Comparison of ENCODE assay signal across 8 cellular contexts in genomic region chr22:36301384-36301828, GRCh38. TPM values are rescaled to one million over a fixed set of nuclear protein-coding genes. Genes with fewer than 3 reads are reported as not detected.
DNase-seq lines count a peak whose midpoint lies in the region; ATAC-seq, FAIRE-seq and TF ChIP-seq lines count a peak whose summit lies in the region.

No MANE protein-coding gene starts in this region.

- TF ChIP-seq POLR2A in GM19099 (IDR thresholded peaks at IDR 0.05; ENCODE audit: extremely low read depth, insufficient read length, low read depth), result peak; percentile 31

- FAIRE-seq in kidney (lab: Jason Lieb, UNC), result no peak

- H3K27ac ChIP-seq in kidney (ENCODE audit: low read depth in 2 of 2, low read length in 2 of 2), result no peak overlapping the region

- H3K9me3 ChIP-seq in kidney (ENCODE audit: control insufficient read depth in 1 of 2, low read length in 2 of 2), result no peaks in the 10 kb centered on the region

- peaks cover 89 to 97% of the 10 kb centered on the region in 2 donors for H3K36me3 ChIP-seq in kidney (ENCODE audit: control insufficient read depth in 1 of 2, insufficient read depth in 2 of 2, low read length in 2 of 2)

- no peak overlapping the region for H3K9ac ChIP-seq in kidney (ENCODE audit: low read length in 2 of 2)

- no peaks in the 10 kb centered on the region for H3K4me1 ChIP-seq in kidney (ENCODE audit: control insufficient read depth in 1 of 2, insufficient read depth in 1 of 2, low read depth in 1 of 2, low read length in 2 of 2)

- peak; percentile 53 for DNase-seq in ACHN
- DNase-seq in NCI-H2171 treated with DMSO at 0.1 percent for 48 hours (lab: John Stamatoyannopoulos, UW), result peak; percentile 80
- DNase-seq in activated CD4-positive, CD25-positive, alpha-beta regulatory T cell treated with anti-CD3 and anti-CD28 coated beads, Interleukin-2, amount 50 U/mL, for 72 hours, result peak; percentile 77
- DNase-seq in cardiac fibroblast (ENCODE audit: low read depth in 2 of 2), result peak; percentile 67 to 69
- DNase-seq in kidney, result peak; percentile 88
- peak; percentile 86 to 87 for DNase-seq in stimulated activated CD4-positive, alpha-beta T cell treated with anti-CD3 and anti-CD28 coated beads, Interleukin-2, amount 100 ng/mL, for 24 hours

- no peak for ATAC-seq in HG02938 (IDR thresholded peaks at IDR 0.05; ENCODE audit: unreplicated experiment)

- in situ Hi-C loops in ACHN (cut with HindIII; ENCODE audit: low pct_ligation_motif_present, low pct_unique_long_range_greater_than_20kb, low sequenced_read_pairs), result no loop called here

- H3K4me3 ChIP-seq in cardiac fibroblast (replicated peaks in 1 of 2; ENCODE audit: low read depth in 2 of 2, low read length in 2 of 2) (no peak overlapping the region), kidney (ENCODE audit: low read length in 2 of 2) (no peak overlapping the region)

- intact Hi-C loops in kidney (cut with DNase I), result loop anchor here (10.0 kb wide), 1 partner anchor 173 kb away; no protein-coding TSS in a partner anchor

- TF ChIP-seq CTCF in cardiac fibroblast (IDR thresholded peaks at IDR 0.05; ENCODE audit: low read depth, low read length) (peak; percentile 79), kidney (IDR thresholded peaks at IDR 0.05; ENCODE audit: borderline replicate concordance, extremely low read depth, insufficient read depth) (peak; percentile 94)

RNA-seq across cellular contexts. Expression of gene APOL1, which starts 48.5 kb away (rescaled TPM):
- total RNA-seq in kidney, result 160 TPM
- polyA plus RNA-seq in kidney (ENCODE audit: insufficient read depth, low read depth, low replicate concordance), result 51.8 TPM
